In genomic region chr9:136985853-136986252, GRCh38 we compare ENCODE assay signal across 1 cellular context.
TF ChIP-seq lines count a peak whose summit lies in the region.

No MANE protein-coding gene starts in this region.

TF ChIP-seq in H1, 55 proteins besides CTCF, POLR2A, EP300 and RAD21:
- TF ChIP-seq CREB1 (IDR thresholded peaks at IDR 0.05), result no peak
- TF ChIP-seq CBX5 (IDR thresholded peaks at IDR 0.05; ENCODE audit: low read depth, low read length), result no peak
- no peak for TF ChIP-seq RFX5 (IDR thresholded peaks at IDR 0.05; ENCODE audit: borderline replicate concordance, low read depth, low read length)
- TF ChIP-seq JUN (IDR thresholded peaks at IDR 0.05; ENCODE audit: low read depth, low read length), result no peak
- no peak for TF ChIP-seq MAFK (IDR thresholded peaks at IDR 0.05; ENCODE audit: low read depth, low read length)
- no peak for TF ChIP-seq CHD2 (IDR thresholded peaks at IDR 0.05; ENCODE audit: low read length)
- TF ChIP-seq JUND (IDR thresholded peaks at IDR 0.05; ENCODE audit: low read length), result no peak
- no peak for TF ChIP-seq RBBP5 (IDR thresholded peaks at IDR 0.05; ENCODE audit: borderline replicate concordance, low read depth, low read length)
- no peak for TF ChIP-seq SIRT6 (IDR thresholded peaks at IDR 0.05; ENCODE audit: low read length)
- no peak for TF ChIP-seq SRF (IDR thresholded peaks at IDR 0.05; ENCODE audit: low read depth, low read length)
- no peak for TF ChIP-seq RNF2 (IDR thresholded peaks at IDR 0.05; ENCODE audit: borderline replicate concordance, low read depth, low read length, missing control alignments, poor library complexity, severe bottlenecking)
- TF ChIP-seq ATF3 (IDR thresholded peaks at IDR 0.05; ENCODE audit: insufficient read depth, low read depth, low read length), result no peak
- no peak for TF ChIP-seq TBP (IDR thresholded peaks at IDR 0.05; ENCODE audit: low read depth, low read length)
